ENCODE assay signal across 8 cellular contexts in genomic region chr7:150753826-150754603, GRCh38. TPM values are rescaled to one million over a fixed set of nuclear protein-coding genes. Genes with fewer than 3 reads are reported as not detected.
DNase-seq lines count a peak whose midpoint lies in the region; ATAC-seq and TF ChIP-seq lines count a peak whose summit lies in the region.

No MANE protein-coding gene starts in this region.

- ATAC-seq in gastrocnemius medialis: peak in 1 of 2 donors; percentile 36
- no peak for ATAC-seq in GM18909 (IDR thresholded peaks at IDR 0.05; ENCODE audit: poor library complexity, unreplicated experiment)

- no peaks in the 10 kb centered on the region for H3K4me1 ChIP-seq in mammary epithelial cell (ENCODE audit: insufficient read depth, low read length)
- H3K4me1 ChIP-seq in gastrocnemius medialis: no peaks in the 10 kb centered on the region
- H3K4me1 ChIP-seq in vagina: no peaks in the 10 kb centered on the region

- in situ Hi-C loops in mammary epithelial cell (cut with MboI; ENCODE audit: low sequenced_read_pairs in 2 of 2) (loop anchor here in 1 of 2 donors (10.0 kb wide), 1 partner anchor 309 kb away; no protein-coding TSS in a partner anchor), gastrocnemius medialis (cut with MboI; ENCODE audit: low sequenced_read_pairs in 4 of 4) (loop anchor here in 2 of 4 donors (10.0 kb wide), 1 partner anchor 309 kb away; no protein-coding TSS in a partner anchor)

- no peak overlapping the region for H3K4me2 ChIP-seq in mammary epithelial cell (ENCODE audit: insufficient read depth, low read depth, low read length)

- no peak overlapping the region for H3K4me3 ChIP-seq in mammary epithelial cell (replicated peaks in 1 of 3; ENCODE audit: insufficient read depth in 1 of 3, low read depth in 2 of 3, low read length in 3 of 3)
- H3K4me3 ChIP-seq in gastrocnemius medialis: no peak overlapping the region
- no peak overlapping the region for H3K4me3 ChIP-seq in vagina

- H3K9me3 ChIP-seq in mammary epithelial cell (replicated peaks; ENCODE audit: insufficient read depth, low read length) (no peaks in the 10 kb centered on the region), gastrocnemius medialis (no peaks in the 10 kb centered on the region), vagina (no peaks in the 10 kb centered on the region)

- no peaks in the 10 kb centered on the region for H3K79me2 ChIP-seq in mammary epithelial cell (ENCODE audit: insufficient read depth, low read length)

- CTCF ChIA-PET in mammary epithelial cell (lab: Charles Lee; ENCODE audit: low non-redundant PET): no interaction called here

- no peak overlapping the region for H3K9ac ChIP-seq in mammary epithelial cell (ENCODE audit: insufficient read depth, low read length)

- 33% methylated on average over 3 of the region's 3 CpGs for WGBS in mammary epithelial cell (ENCODE audit: low coverage, missing lambda C conversion rate)

- no peaks in the 10 kb centered on the region for H3K27me3 ChIP-seq in mammary epithelial cell (ENCODE audit: insufficient read depth, low read length)
- no peaks in the 10 kb centered on the region for H3K27me3 ChIP-seq in gastrocnemius medialis
- no peaks in the 10 kb centered on the region for H3K27me3 ChIP-seq in vagina

- no peak for TF ChIP-seq POLR2A in gastrocnemius medialis (IDR thresholded peaks at IDR 0.05)
- TF ChIP-seq POLR2A in vagina (IDR thresholded peaks at IDR 0.05): no peak

- no peak overlapping the region for H2AFZ ChIP-seq in mammary epithelial cell (ENCODE audit: low read depth, low read length)

- H3K36me3 ChIP-seq in mammary epithelial cell (ENCODE audit: insufficient read depth, low read length) (no peaks in the 10 kb centered on the region), gastrocnemius medialis (no peaks in the 10 kb centered on the region), vagina (no peaks in the 10 kb centered on the region)

- BruUV-seq in mammary epithelial cell (replicated peaks; lab: Mats Ljungman, UMichigan): no TSS peak

- H3K27ac ChIP-seq in mammary epithelial cell (ENCODE audit: insufficient read depth, low read depth, low read length): no peak overlapping the region
- peak overlapping the region in 3 of 4 donors; percentile 39 to 63 (median 51) for H3K27ac ChIP-seq in gastrocnemius medialis
- H3K27ac ChIP-seq in vagina: no peak overlapping the region

- dilution Hi-C loops in mammary epithelial cell (cut with HindIII; ENCODE audit: low sequenced_read_pairs): no loop called here

- intact Hi-C loops in mammary epithelial cell (cut with micrococcal nuclease): loop anchor here (1.0 to 5.0 kb wide), 2 partner anchors 67 to 306 kb away; partner anchors contain the start of gene GIMAP2
- intact Hi-C loops in gastrocnemius medialis (cut with DNase I; ENCODE audit: low total_unique reads): no loop called here
- intact Hi-C loops in vagina (cut with DNase I): no loop called here

- peak; percentile 63 for DNase-seq in stimulated activated CD4-positive, alpha-beta T cell treated with anti-CD3 and anti-CD28 coated beads, Interleukin-4, amount 100 ng/mL, for 24 hours
- no peak for DNase-seq in stimulated activated CD4-positive, alpha-beta T cell treated with anti-CD3 and anti-CD28 coated beads, Interleukin-4, amount 100 ng/mL, for 4 hours
- peak; percentile 65 for DNase-seq in NAMALWA (ENCODE audit: low spot score)
- peak; percentile 27 for DNase-seq in mammary epithelial cell
- no peak for DNase-seq in gastrocnemius medialis
- DNase-seq in vagina (ENCODE audit: extremely low spot score in 2 of 2): no peak
- no peak for DNase-seq in activated CD8-positive, alpha-beta memory T cell treated with anti-CD3 and anti-CD28 coated beads, Interleukin-2, amount 50 U/mL, for 4 hours

- H4K20me1 ChIP-seq in mammary epithelial cell (ENCODE audit: insufficient read depth, low read length): no peaks in the 10 kb centered on the region

- TF ChIP-seq CTCF in mammary epithelial cell (conservative IDR thresholded peaks at IDR 0.05 in 1 of 2, IDR thresholded peaks at IDR 0.05 in 1 of 2; ENCODE audit: extremely low read depth in 1 of 2, insufficient read depth in 1 of 2, low read depth in 1 of 2, low read length in 2 of 2) (peak; percentile 14 to 36), gastrocnemius medialis (IDR thresholded peaks at IDR 0.05 in 4 of 5, conservative IDR thresholded peaks at IDR 0.05 in 1 of 5) (no peak), vagina (IDR thresholded peaks at IDR 0.05) (no peak)

RNA-seq across cellular contexts. Expression of gene GIMAP5, which starts 16.8 kb away (rescaled TPM):
- not detected for total RNA-seq in mammary epithelial cell
- polyA plus RNA-seq in mammary epithelial cell: not detected
- not detected for polyA minus RNA-seq in mammary epithelial cell
- total RNA-seq in gastrocnemius medialis: 10 to 100 TPM; 13.5 to 29.4 (median 15.6) TPM
- total RNA-seq in vagina: 24.1 TPM

RNA-seq across cellular contexts. Expression of gene GIMAP1, which starts 37.6 kb away (rescaled TPM):
- total RNA-seq in mammary epithelial cell (not detected), gastrocnemius medialis (1 to 10 TPM; 4.1 to 7.8 (median 4.9) TPM), vagina (5.2 TPM)
- not detected for polyA plus RNA-seq in mammary epithelial cell
- not detected for polyA minus RNA-seq in mammary epithelial cell

RNA-seq across cellular contexts. Expression of gene TMEM176B, which starts 46.1 kb away (rescaled TPM):
- total RNA-seq in mammary epithelial cell (under 1 TPM in 1 of 2 donors, not detected in 1; 0.17 TPM), gastrocnemius medialis (1 to 10 TPM; 5.8 to 9.6 (median 7.6) TPM), vagina (60.6 TPM)
- not detected for polyA plus RNA-seq in mammary epithelial cell
- polyA minus RNA-seq in mammary epithelial cell: not detected

RNA-seq across cellular contexts. Expression of gene TMEM176A, which starts 46.6 kb away (rescaled TPM):
- total RNA-seq in mammary epithelial cell (not detected), gastrocnemius medialis (10 to 100 TPM in 1 of 4 donors, 1 to 10 TPM in 3; 5.2 to 12.9 (median 8.9) TPM), vagina (43.7 TPM)
- polyA plus RNA-seq in mammary epithelial cell: not detected
- polyA minus RNA-seq in mammary epithelial cell: not detected

Comparison
In these comparisons a context has a peak if more than half of its experiments do, and no peak if none do; other contexts are left out.
1. DNase-seq: peak in stimulated activated CD4-positive, alpha-beta T cell treated with anti-CD3 and anti-CD28 coated beads, Interleukin-4, amount 100 ng/mL, for 24 hours (single experiment), NAMALWA (single experiment) and mammary epithelial cell (single experiment); none in stimulated activated CD4-positive, alpha-beta T cell treated with anti-CD3 and anti-CD28 coated beads, Interleukin-4, amount 100 ng/mL, for 4 hours (0 of 2), gastrocnemius medialis (0 of 2), vagina (0 of 2) and activated CD8-positive, alpha-beta memory T cell treated with anti-CD3 and anti-CD28 coated beads, Interleukin-2, amount 50 U/mL, for 4 hours (single experiment).
2. H3K27ac ChIP-seq: peak in gastrocnemius medialis (3 of 4); none in mammary epithelial cell (single experiment) and vagina (single experiment).
3. CTCF ChIP-seq: peak in mammary epithelial cell (2 of 2); none in gastrocnemius medialis (0 of 5) and vagina (0 of 3).
4. RNA of gene GIMAP5, which starts 16.8 kb away (total RNA-seq): 24.1 TPM in vagina (single experiment) and 13.5 to 29.4 TPM in gastrocnemius medialis; not detected in mammary epithelial cell; every median in the first group is over 10 times any median in the second.
5. RNA of gene TMEM176B, which starts 46.1 kb away (total RNA-seq): 60.6 TPM in vagina (single experiment) and 5.8 to 9.6 TPM in gastrocnemius medialis; 0.17 TPM in mammary epithelial cell; every median in the first group is over 4 times any median in the second.